In genomic region chr14:95515523-95516517, GRCh38 we compare ENCODE assay signal across 1 cellular context.
TF ChIP-seq lines count a peak whose summit lies in the region.

No MANE protein-coding gene starts in this region.

TF ChIP-seq in endothelial cell of umbilical vein, 7 proteins besides CTCF, POLR2A, EP300 and RAD21 (continued from another document):
- TF ChIP-seq MAX (IDR thresholded peaks at IDR 0.05; ENCODE audit: insufficient read depth, insufficient read length), result no peak
TF ChIP-seq in endothelial cell of umbilical vein: peak in this region for 0.
